ENCODE assay signal across 9 cellular contexts in the genomic region with DNA sequence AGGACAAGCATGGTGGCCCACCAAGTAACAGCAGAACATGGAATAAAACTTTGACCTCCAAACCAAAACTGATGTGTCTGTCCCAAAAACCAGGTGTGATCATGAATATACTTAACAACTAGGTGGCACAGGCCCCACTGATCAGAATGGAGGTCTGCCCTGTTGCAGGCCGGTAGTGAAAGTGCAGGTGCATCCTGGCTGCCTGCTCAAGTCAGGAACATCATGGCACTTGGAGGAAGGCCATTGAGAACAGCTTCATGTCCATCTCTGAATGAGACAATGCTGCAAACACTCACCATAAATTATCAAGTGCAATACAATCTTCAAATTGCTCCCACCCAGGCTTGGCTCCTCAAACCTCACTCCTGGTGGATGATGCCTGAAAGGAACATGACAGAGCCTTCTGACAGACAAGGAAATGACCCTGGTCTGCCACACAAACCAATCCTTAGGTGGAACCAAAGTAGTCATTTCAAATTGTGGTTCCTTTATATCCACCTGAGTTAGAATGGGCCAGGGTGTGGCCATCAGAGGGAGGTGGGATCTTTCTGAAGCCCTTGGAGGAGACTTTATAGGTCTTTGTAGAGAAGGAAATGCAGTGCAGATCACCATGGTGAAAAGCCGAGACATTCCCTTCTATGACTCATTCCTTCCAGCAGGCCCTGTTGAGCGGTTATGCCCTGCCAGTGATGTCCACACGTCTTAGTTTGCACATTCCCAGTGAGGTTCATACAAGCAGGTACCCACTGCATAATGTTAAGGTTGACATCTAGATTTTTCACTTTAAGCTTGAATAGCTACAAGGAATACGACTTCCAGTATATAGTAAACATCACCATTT. TPM values are rescaled to one million over a fixed set of nuclear protein-coding genes. Genes with fewer than 3 reads are reported as not detected.
DNase-seq lines count a peak whose midpoint lies in the region; ATAC-seq lines count a peak whose summit lies in the region.
"Had no signal": no experiment of that assay in that cellular context is flagged by ENCODE, and none has a peak within 500 bp of the region (broad histone marks: within the 10 kb centered on the region; RNA-seq: fewer than 3 reads in every experiment).

No MANE protein-coding gene starts in this region.

- H3K27ac ChIP-seq in mesodermal cell (ENCODE audit: low read depth, low read length, severe bottlenecking) = peak overlapping the region; percentile 46

- no peaks in the 10 kb centered on the region for H3K36me3 ChIP-seq in mesodermal cell (ENCODE audit: control insufficient read depth, insufficient read depth, low read length)

- DNase-seq in EH (ENCODE audit: low read depth) (peak; percentile 61), NCI-H226 (peak; percentile 90), dedifferentiated amniotic fluid mesenchymal stem cell (ENCODE audit: extremely low spot score) (peak; percentile 28), SKM-1 (lab: John Stamatoyannopoulos, UW; ENCODE audit: unreplicated experiment) (no peak)
- DNase-seq in stimulated activated CD4-positive, alpha-beta T cell treated with anti-CD3 and anti-CD28 coated beads, Interleukin-2, amount 100 ng/mL, for 24 hours = no peak
- DNase-seq: stimulated activated naive CD4-positive, alpha-beta T cell had no signal

- ATAC-seq in HG03135 (IDR thresholded peaks at IDR 0.05; ENCODE audit: unreplicated experiment) (no peak), GM21381 (IDR thresholded peaks at IDR 0.05; ENCODE audit: unreplicated experiment) (no peak)

- H3K4me3 ChIP-seq in mesodermal cell (ENCODE audit: extremely low read depth, insufficient read depth, low read length, poor library complexity, severe bottlenecking) = no peak overlapping the region

- H3K9me3 ChIP-seq in mesodermal cell (ENCODE audit: control insufficient read depth, low read length) = no peaks in the 10 kb centered on the region

- WGBS in mesodermal cell (ENCODE audit: insufficient coverage in 2 of 2), 2 experiments = 74% methylated on average over 4 of the region's 5 CpGs

- H3K4me1 ChIP-seq in mesodermal cell (ENCODE audit: control insufficient read depth, insufficient read depth, low read length, poor library complexity, severe bottlenecking) = peaks cover 33% of the 10 kb centered on the region

RNA-seq across cellular contexts. Expression of gene EGLN3, which starts 36.0 kb away (rescaled TPM):
- 17.2 TPM for polyA plus RNA-seq in mesodermal cell (2013, experiment 1 of 2)
- 13.6 TPM for polyA plus RNA-seq in mesodermal cell (2013, experiment 2 of 2)

Comparison
In these comparisons a context has a peak if more than half of its experiments do, and no peak if none do; other contexts are left out.
1. DNase-seq: peak in EH (single experiment), NCI-H226 (single experiment) and dedifferentiated amniotic fluid mesenchymal stem cell (single experiment); none in SKM-1 (single experiment) and stimulated activated CD4-positive, alpha-beta T cell treated with anti-CD3 and anti-CD28 coated beads, Interleukin-2, amount 100 ng/mL, for 24 hours (0 of 2).